ENCODE assay signal across 8 cellular contexts in genomic region chr15:55742927-55743614, GRCh38. TPM values are rescaled to one million over a fixed set of nuclear protein-coding genes. Genes with fewer than 3 reads are reported as not detected.
DNase-seq lines count a peak whose midpoint lies in the region; ATAC-seq and TF ChIP-seq lines count a peak whose summit lies in the region.

TSS of gene PRTG (minus strand) at chr15:55743152. CDS start at chr15:55742931, 221 bp downstream.

- 0% methylated on average over 1 to 3 of the region's 71 CpGs for WGBS in esophagus squamous epithelium, 2 donors

- DNase-seq in CD14-positive monocyte (ENCODE audit: low spot score) (no peak), T-cell (no peak), esophagus squamous epithelium (lab: John Stamatoyannopoulos, UW) (no peak), vagina (ENCODE audit: extremely low spot score in 2 of 2) (no peak), germinal center (ENCODE audit: low spot score) (no peak)

- TF ChIP-seq POLR2A in esophagus squamous epithelium (IDR thresholded peaks at IDR 0.05) (no peak), vagina (IDR thresholded peaks at IDR 0.05) (no peak)

- H3K36me3 ChIP-seq in HEK293 (ENCODE audit: control insufficient read depth in 2 of 2, insufficient read depth in 1 of 2, low read length in 2 of 2) (no peaks in the 10 kb centered on the region), esophagus squamous epithelium (no peaks in the 10 kb centered on the region), muscle layer of duodenum (ENCODE audit: control insufficient read depth in 1 of 2, insufficient read depth in 2 of 2, low read length in 2 of 2) (no peaks in the 10 kb centered on the region), vagina (no peaks in the 10 kb centered on the region)

- peak within 1 kb of the TSS; percentile 97 for H3K27ac ChIP-seq in HEK293 (ENCODE audit: extremely low read depth, low read depth, low read length)
- peak within 1 kb of the TSS; percentile 8 to 78 (median 54) for H3K27ac ChIP-seq in esophagus squamous epithelium
- H3K27ac ChIP-seq in muscle layer of duodenum (ENCODE audit: low read length), result no peak within 1 kb of the TSS
- H3K27ac ChIP-seq in vagina, result peak within 1 kb of the TSS; percentile 52

- H3K27me3 ChIP-seq in esophagus squamous epithelium, result peaks cover 0 to 70% (median 7%) of the 10 kb centered on the region in 4 donors
- H3K27me3 ChIP-seq in muscle layer of duodenum (ENCODE audit: low read depth, low read length), result peaks cover 6% of the 10 kb centered on the region
- no peaks in the 10 kb centered on the region for H3K27me3 ChIP-seq in vagina

- H3K27ac Mint-ChIP-seq in CD14-positive monocyte (no peak within 1 kb of the TSS), T-cell (peak within 1 kb of the TSS in 1 of 2 donors; percentile 14)

- POLR2A ChIA-PET in HEK293 (lab: Yijun Ruan, JAX), result no interaction called here
- POLR2A ChIA-PET in T-cell (lab: Charles Lee), result no interaction called here

- H3K36me3 Mint-ChIP-seq in CD14-positive monocyte (no peaks in the 10 kb centered on the region), T-cell (no peaks in the 10 kb centered on the region)

- CTCF ChIA-PET in HEK293 (lab: Yijun Ruan, JAX) (no interaction called here), T-cell (lab: Charles Lee) (no interaction called here)

- peak within 1 kb of the TSS; percentile 74 for H3K4me3 ChIP-seq in HEK293 (ENCODE audit: low read depth, low read length)
- peak within 1 kb of the TSS; percentile 35 to 84 (median 50) for H3K4me3 ChIP-seq in esophagus squamous epithelium
- peak within 1 kb of the TSS; percentile 71 to 96 for H3K4me3 ChIP-seq in muscle layer of duodenum (ENCODE audit: low read depth in 1 of 2, low read length in 2 of 2)
- H3K4me3 ChIP-seq in vagina, result peak within 1 kb of the TSS; percentile 63 to 68

- no peak for ATAC-seq in T-cell (replicated peaks in 1 of 4)
- no peak for ATAC-seq in HG03457 (IDR thresholded peaks at IDR 0.05; ENCODE audit: unreplicated experiment)

- H3K4me1 ChIP-seq in HEK293 (ENCODE audit: control insufficient read depth, insufficient read depth, low read length) (peaks cover 2% of the 10 kb centered on the region; the same call in 1 of the 2 replicates), esophagus squamous epithelium (peaks cover 12 to 29% (median 19%) of the 10 kb centered on the region in 3 donors), muscle layer of duodenum (ENCODE audit: control insufficient read depth in 1 of 2, insufficient read depth in 2 of 2, low read length in 2 of 2) (no peaks in the 10 kb centered on the region), vagina (peaks cover 19% of the 10 kb centered on the region)

- H3K27me3 Mint-ChIP-seq in CD14-positive monocyte (ENCODE audit: low read depth in 3 of 3) (peaks cover 34 to 49% (median 49%) of the 10 kb centered on the region in 3 donors), T-cell (peaks cover 30 to 31% of the 10 kb centered on the region in 2 donors)

- intact Hi-C loops in CD14-positive monocyte (cut with micrococcal nuclease), result no loop called here
- intact Hi-C loops in esophagus squamous epithelium (cut with DNase I), result no loop called here
- intact Hi-C loops in vagina (cut with DNase I), result no loop called here

- H3K4me1 Mint-ChIP-seq in CD14-positive monocyte (peaks cover 4% of the 10 kb centered on the region), T-cell (peaks cover 0 to 4% (median 4%) of the 10 kb centered on the region in 3 donors)

- H3K9me3 ChIP-seq in HEK293 (ENCODE audit: control insufficient read depth, insufficient read depth, low read depth, low read length) (no peaks in the 10 kb centered on the region), esophagus squamous epithelium (no peaks in the 10 kb centered on the region), muscle layer of duodenum (ENCODE audit: control insufficient read depth in 1 of 2, low read length in 2 of 2) (no peaks in the 10 kb centered on the region), vagina (no peaks in the 10 kb centered on the region)

- TF ChIP-seq CTCF in CD14-positive monocyte (IDR thresholded peaks at IDR 0.05) (no peak), HEK293 (tag by site-specific recombination; IDR thresholded peaks at IDR 0.05) (no peak), esophagus squamous epithelium (IDR thresholded peaks at IDR 0.05) (no peak), vagina (IDR thresholded peaks at IDR 0.05) (no peak)

- H3K4me3 Mint-ChIP-seq in CD14-positive monocyte (peak within 1 kb of the TSS; percentile 48 to 82), T-cell (peak within 1 kb of the TSS; percentile 51 to 66 (median 53))

- H3K9me3 Mint-ChIP-seq in CD14-positive monocyte, result peaks cover 0 to 5% (median 0%) of the 10 kb centered on the region in 7 donors
- H3K9me3 Mint-ChIP-seq in T-cell, result no peaks in the 10 kb centered on the region

TF ChIP-seq in HEK293, 187 proteins besides CTCF, POLR2A, EP300 and RAD21 (continues in another document):
- TF ChIP-seq ZBTB49 (tag by site-specific recombination; IDR thresholded peaks at IDR 0.05; ENCODE audit: low read depth) (no peak), GLIS2 (tag by site-specific recombination; IDR thresholded peaks at IDR 0.05) (peak; percentile 76), ZNF600 (tag by site-specific recombination; IDR thresholded peaks at IDR 0.05) (no peak), ZNF214 (tag by site-specific recombination; IDR thresholded peaks at IDR 0.05; ENCODE audit: borderline replicate concordance) (no peak), KLF9 (tag by site-specific recombination; IDR thresholded peaks at IDR 0.05; ENCODE audit: low read depth) (peak; percentile 36; the same call in 1 of the 2 replicates), ZNF677 (tag by site-specific recombination; IDR thresholded peaks at IDR 0.05) (no peak), FEZF1 (tag by site-specific recombination; IDR thresholded peaks at IDR 0.05) (no peak), ZFP37 (tag by site-specific recombination; IDR thresholded peaks at IDR 0.05) (0 out of 2 replicates have a peak, but pooled peaks have one; percentile 31), ZNF510 (tag by site-specific recombination; IDR thresholded peaks at IDR 0.05; ENCODE audit: insufficient replicate concordance) (no peak), ZXDB (tag by site-specific recombination; IDR thresholded peaks at IDR 0.05) (peak; percentile 16; the same call in 1 of the 2 replicates), ZNF2 (tag by site-specific recombination; IDR thresholded peaks at IDR 0.05) (no peak), ZNF112 (tag by site-specific recombination; IDR thresholded peaks at IDR 0.05) (no peak), SP3 (tag by site-specific recombination; IDR thresholded peaks at IDR 0.05) (peak; percentile 62), PATZ1 (tag by site-specific recombination; IDR thresholded peaks at IDR 0.05) (peak; percentile 55; the same call in 1 of the 2 replicates), KLF8 (tag by site-specific recombination; IDR thresholded peaks at IDR 0.05) (peak; percentile 16; the same call in 1 of the 2 replicates), ZBTB7A (tag by site-specific recombination; IDR thresholded peaks at IDR 0.05; ENCODE audit: low read depth) (0 out of 2 replicates have a peak, but pooled peaks have one; percentile 38), BCL11B (tag by site-specific recombination; IDR thresholded peaks at IDR 0.05; ENCODE audit: low read depth) (peak; percentile 67; the same call in 1 of the 2 replicates)

RNA-seq across cellular contexts. Expression of gene PRTG, which starts in this region (rescaled TPM):
- not detected for polyA plus RNA-seq in CD14-positive monocyte
- total RNA-seq in T-cell (under 1 TPM in 3 of 5 donors, not detected in 2; 0.06 to 0.16 (median 0.09) TPM), esophagus squamous epithelium (1 to 10 TPM in 1 of 4 donors, under 1 TPM in 3; 0.04 to 1.3 (median 0.15) TPM), vagina (5.2 TPM)
